ENCODE assay signal across 1 cellular context in the genomic region with DNA sequence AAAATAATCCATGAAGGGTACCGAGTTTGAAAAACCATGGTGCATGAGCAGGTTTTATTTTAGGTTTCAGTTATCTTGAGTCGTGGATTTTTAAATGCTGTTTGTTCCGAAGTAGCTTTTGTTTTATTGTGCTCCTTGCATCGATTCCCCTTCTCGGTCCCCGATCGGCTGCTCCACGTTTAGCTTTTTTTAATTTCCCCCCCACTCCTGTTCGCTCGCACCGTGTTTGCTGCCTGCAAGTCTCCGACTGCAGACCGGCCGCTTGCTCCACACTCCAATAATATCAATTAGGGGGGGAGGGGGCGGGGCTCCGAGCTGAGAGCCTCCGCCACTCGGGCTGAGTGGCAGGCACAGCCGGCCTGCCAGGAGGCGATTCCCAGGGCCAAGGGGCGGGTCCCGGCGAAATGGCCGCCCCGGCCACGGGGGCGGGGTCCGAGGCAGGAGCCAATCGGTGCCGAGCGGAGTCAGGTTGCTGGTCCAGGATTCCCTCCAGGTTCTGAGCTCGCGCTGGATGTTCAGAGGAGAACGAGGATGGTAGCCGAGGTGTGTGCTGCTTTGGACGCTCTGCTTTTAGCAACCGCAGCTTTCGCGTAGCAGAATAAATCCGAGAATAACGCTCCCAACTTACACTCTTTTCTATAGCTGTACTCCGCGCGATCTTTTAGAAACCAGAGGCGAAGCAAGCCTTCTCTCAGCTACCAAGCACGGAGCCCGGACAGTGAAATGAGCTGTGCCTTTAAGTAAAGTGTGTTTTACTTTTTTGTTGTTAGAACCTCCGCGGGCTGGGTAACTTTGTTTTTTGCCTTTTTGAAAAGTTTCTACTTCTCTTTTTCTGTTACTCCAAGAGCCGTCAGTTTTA.
TF ChIP-seq lines count a peak whose summit lies in the region.

TSS of gene EPHA7 (minus strand) at position 256 of the 859 bp plus-strand sequence. CDS start at position 38, 218 bp downstream.

TF ChIP-seq in WTC11, 78 proteins besides CTCF, POLR2A, EP300 and RAD21 (continued from another document and continues in another):
- TF ChIP-seq ZNF532 (CRISPR knock-in tag; IDR thresholded peaks at IDR 0.05; ENCODE audit: borderline replicate concordance), result no peak
- peak; percentile 61; the same call in 1 of the 2 replicates for TF ChIP-seq ARID4B (CRISPR knock-in tag; IDR thresholded peaks at IDR 0.05; ENCODE audit: borderline replicate concordance)
- no peak for TF ChIP-seq IRF1 (CRISPR knock-in tag; IDR thresholded peaks at IDR 0.05)
- TF ChIP-seq FOXK1 (CRISPR knock-in tag; IDR thresholded peaks at IDR 0.05), result no peak
- TF ChIP-seq EMX1 (CRISPR knock-in tag; IDR thresholded peaks at IDR 0.05), result no peak
- TF ChIP-seq TEAD4 (CRISPR knock-in tag; IDR thresholded peaks at IDR 0.05), result no peak
- TF ChIP-seq, protein P1, sequence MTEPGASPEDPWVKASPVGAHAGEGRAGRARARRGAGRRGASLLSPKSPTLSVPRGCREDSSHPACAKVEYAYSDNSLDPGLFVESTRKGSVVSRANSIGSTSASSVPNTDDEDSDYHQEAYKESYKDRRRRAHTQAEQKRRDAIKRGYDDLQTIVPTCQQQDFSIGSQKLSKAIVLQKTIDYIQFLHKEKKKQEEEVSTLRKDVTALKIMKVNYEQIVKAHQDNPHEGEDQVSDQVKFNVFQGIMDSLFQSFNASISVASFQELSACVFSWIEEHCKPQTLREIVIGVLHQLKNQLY (CRISPR knock-in tag; IDR thresholded peaks at IDR 0.05), result no peak
- TF ChIP-seq NR3C1 (CRISPR knock-in tag; conservative IDR thresholded peaks at IDR 0.05; ENCODE audit: low read depth), result no peak
- peak; percentile 61; the same call in 1 of the 2 replicates for TF ChIP-seq MYBL2 (CRISPR knock-in tag; IDR thresholded peaks at IDR 0.05)
- TF ChIP-seq ATF1 (CRISPR knock-in tag; IDR thresholded peaks at IDR 0.05), result no peak
- TF ChIP-seq TEAD1 (CRISPR knock-in tag; IDR thresholded peaks at IDR 0.05), result 0 out of 2 replicates have a peak, but pooled peaks have one; percentile 25
- TF ChIP-seq IRF2 (CRISPR knock-in tag; IDR thresholded peaks at IDR 0.05; ENCODE audit: borderline replicate concordance, low read depth), result no peak
- no peak for TF ChIP-seq HMGXB4 (CRISPR knock-in tag; IDR thresholded peaks at IDR 0.05)
- TF ChIP-seq, protein P2, sequence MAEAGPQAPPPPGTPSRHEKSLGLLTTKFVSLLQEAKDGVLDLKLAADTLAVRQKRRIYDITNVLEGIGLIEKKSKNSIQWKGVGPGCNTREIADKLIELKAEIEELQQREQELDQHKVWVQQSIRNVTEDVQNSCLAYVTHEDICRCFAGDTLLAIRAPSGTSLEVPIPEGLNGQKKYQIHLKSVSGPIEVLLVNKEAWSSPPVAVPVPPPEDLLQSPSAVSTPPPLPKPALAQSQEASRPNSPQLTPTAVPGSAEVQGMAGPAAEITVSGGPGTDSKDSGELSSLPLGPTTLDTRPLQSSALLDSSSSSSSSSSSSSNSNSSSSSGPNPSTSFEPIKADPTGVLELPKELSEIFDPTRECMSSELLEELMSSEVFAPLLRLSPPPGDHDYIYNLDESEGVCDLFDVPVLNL (CRISPR knock-in tag; IDR thresholded peaks at IDR 0.05; ENCODE audit: borderline replicate concordance, low read depth), result no peak
- peak; percentile 86 for TF ChIP-seq NFYB (CRISPR knock-in tag; conservative IDR thresholded peaks at IDR 0.05; ENCODE audit: low read depth)
- no peak for TF ChIP-seq PREB (CRISPR knock-in tag; IDR thresholded peaks at IDR 0.05; ENCODE audit: borderline replicate concordance)
- TF ChIP-seq USF1 (CRISPR knock-in tag; IDR thresholded peaks at IDR 0.05), result 0 out of 2 replicates have a peak, but pooled peaks have one; percentile 30
- 0 out of 2 replicates have a peak, but pooled peaks have one; percentile 46 for TF ChIP-seq ZNF512 (CRISPR knock-in tag; IDR thresholded peaks at IDR 0.05; ENCODE audit: borderline replicate concordance)
- no peak for TF ChIP-seq RORB (CRISPR knock-in tag; IDR thresholded peaks at IDR 0.05)
- TF ChIP-seq CBFB (CRISPR knock-in tag; IDR thresholded peaks at IDR 0.05; ENCODE audit: low read depth), result no peak
- no peak for TF ChIP-seq ZNF219 (CRISPR knock-in tag; IDR thresholded peaks at IDR 0.05; ENCODE audit: borderline replicate concordance)
- peak; percentile 80; the same call in 1 of the 2 replicates for TF ChIP-seq ZNF232 (CRISPR knock-in tag; IDR thresholded peaks at IDR 0.05)
- no peak for TF ChIP-seq OVOL2 (CRISPR knock-in tag; IDR thresholded peaks at IDR 0.05; ENCODE audit: borderline replicate concordance)
- TF ChIP-seq SP1 (CRISPR knock-in tag; conservative IDR thresholded peaks at IDR 0.05), result peak; percentile 95
- no peak for TF ChIP-seq ZNF416 (CRISPR knock-in tag; IDR thresholded peaks at IDR 0.05)
- TF ChIP-seq NFE2L1 (CRISPR knock-in tag; IDR thresholded peaks at IDR 0.05), result peak; percentile 41; the same call in 1 of the 2 replicates
- TF ChIP-seq ZNF396 (CRISPR knock-in tag; IDR thresholded peaks at IDR 0.05; ENCODE audit: borderline replicate concordance), result no peak
- TF ChIP-seq USF2 (CRISPR knock-in tag; IDR thresholded peaks at IDR 0.05), result peak; percentile 51; the same call in 1 of the 2 replicates
- TF ChIP-seq, protein P3, sequence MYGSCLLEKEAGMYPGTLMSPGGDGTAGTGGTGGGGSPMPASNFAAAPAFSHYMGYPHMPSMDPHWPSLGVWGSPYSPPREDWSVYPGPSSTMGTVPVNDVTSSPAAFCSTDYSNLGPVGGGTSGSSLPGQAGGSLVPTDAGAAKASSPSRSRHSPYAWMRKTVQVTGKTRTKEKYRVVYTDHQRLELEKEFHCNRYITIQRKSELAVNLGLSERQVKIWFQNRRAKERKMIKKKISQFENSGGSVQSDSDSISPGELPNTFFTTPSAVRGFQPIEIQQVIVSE (CRISPR knock-in tag; IDR thresholded peaks at IDR 0.05; ENCODE audit: borderline replicate concordance), result no peak
- peak; percentile 68; the same call in 1 of the 2 replicates for TF ChIP-seq MAX (CRISPR knock-in tag; IDR thresholded peaks at IDR 0.05)
- TF ChIP-seq ZNF263 (CRISPR knock-in tag; IDR thresholded peaks at IDR 0.05; ENCODE audit: low read depth), result no peak
- TF ChIP-seq PRRX2 (CRISPR knock-in tag; IDR thresholded peaks at IDR 0.05), result no peak
